8 cellular contexts compared by ENCODE assay signal in the genomic region with DNA sequence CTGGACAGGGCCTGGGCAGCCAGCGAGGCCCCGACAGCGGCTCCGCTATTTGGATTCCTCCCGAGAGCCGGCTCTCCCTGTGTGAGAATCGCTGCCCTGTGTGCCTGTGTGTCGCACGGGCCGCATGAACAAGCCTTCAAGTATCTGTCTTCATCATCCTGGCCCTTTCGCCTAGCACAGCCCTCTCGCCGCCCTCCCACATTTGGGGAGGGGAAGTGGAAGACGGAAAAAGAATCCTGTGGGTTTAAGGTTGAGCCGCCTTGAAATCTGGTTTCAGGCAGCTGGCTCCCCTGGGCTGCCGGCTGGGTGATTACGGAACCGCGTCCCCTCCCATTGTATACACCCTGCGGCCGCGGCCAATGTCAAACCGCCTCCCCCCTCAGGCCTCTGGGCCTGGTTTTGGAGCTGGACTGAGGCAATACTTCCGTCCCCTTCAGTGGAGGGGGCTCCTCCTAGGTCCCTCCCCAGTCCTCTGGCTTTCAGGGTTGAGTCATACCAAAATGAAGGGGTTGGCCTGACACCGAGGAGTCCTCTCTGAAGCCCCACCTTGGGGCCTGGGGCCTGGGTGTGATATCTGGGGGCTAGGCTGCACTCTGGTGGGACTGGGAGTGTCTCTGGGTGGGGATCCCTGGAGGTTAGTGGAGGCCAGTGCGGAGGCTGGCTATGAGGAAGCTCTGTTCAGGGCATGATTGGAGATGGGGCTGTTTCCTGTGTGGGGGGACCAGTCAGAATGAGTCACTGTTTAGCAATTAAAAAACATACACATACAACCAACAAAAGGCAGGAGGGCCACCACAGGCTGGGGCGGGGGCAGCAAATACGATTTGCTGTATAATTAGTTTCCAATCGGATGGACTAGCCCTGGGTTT. TPM values are rescaled to one million over a fixed set of nuclear protein-coding genes. Genes with fewer than 3 reads are reported as not detected.
DNase-seq lines count a peak whose midpoint lies in the region; ATAC-seq and TF ChIP-seq lines count a peak whose summit lies in the region.

No MANE protein-coding gene starts in this region.

- H3K27ac Mint-ChIP-seq in activated naive CD4-positive, alpha-beta T cell treated with anti-CD3 and anti-CD28 coated beads, Interleukin-2, amount 50 U/mL, for 72 hours, result peak overlapping the region; percentile 87 to 98

- TF ChIP-seq POLR2A in upper lobe of left lung (IDR thresholded peaks at IDR 0.05), result peak in 3 of 4 donors; percentile 46 to 88 (median 48)

- peak overlapping the region; percentile 97 for H3K27ac ChIP-seq in C4-2B
- peak overlapping the region; percentile 97 to 100 (median 99) for H3K27ac ChIP-seq in upper lobe of left lung

- ATAC-seq in GM19351 (IDR thresholded peaks at IDR 0.05; ENCODE audit: unreplicated experiment) (peak; percentile 31), HG03565 (IDR thresholded peaks at IDR 0.05; ENCODE audit: unreplicated experiment) (peak; percentile 22), SK-N-SH treated with all-trans-retinoic acid at 6 μM for 48 hours (peak; percentile 41), Right ventricle myocardium superior (ENCODE audit: poor library complexity) (peak; percentile 48), upper lobe of left lung (ENCODE audit: low FRiP score in 2 of 2) (peak; percentile 73 to 90)
- ATAC-seq in activated naive CD4-positive, alpha-beta T cell treated with anti-CD3 and anti-CD28 coated beads, Interleukin-2, amount 50 U/mL, for 72 hours, result peak; percentile 57 to 59

- peak in 2 of 4 donors; percentile 25 to 45 for TF ChIP-seq EP300 in upper lobe of left lung (IDR thresholded peaks at IDR 0.05)

- peaks cover 9 to 23% of the 10 kb centered on the region in 2 donors for H3K36me3 Mint-ChIP-seq in activated naive CD4-positive, alpha-beta T cell treated with anti-CD3 and anti-CD28 coated beads, Interleukin-2, amount 50 U/mL, for 72 hours

- peak; percentile 69 to 88 for DNase-seq in activated naive CD4-positive, alpha-beta T cell treated with anti-CD3 and anti-CD28 coated beads, Interleukin-2, amount 50 U/mL, for 72 hours (ENCODE audit: low spot score in 2 of 2)
- DNase-seq in Right ventricle myocardium superior (peak; percentile 94), pons (ENCODE audit: low spot score) (peak; percentile 62), upper lobe of left lung (peak; percentile 88 to 96)

- TF ChIP-seq CTCF in C4-2B (conservative IDR thresholded peaks at IDR 0.05) (no peak), upper lobe of left lung (IDR thresholded peaks at IDR 0.05) (peak in 5 of 6 experiments; percentile 6 to 53 (median 22))

- 0 to 1% methylated on average over 19 to 29 of the region's 29 CpGs for WGBS in upper lobe of left lung, 2 donors

- H3K4me3 ChIP-seq in upper lobe of left lung, result peak overlapping the region; percentile 71 to 97 (median 84)

- H3K9me3 ChIP-seq in upper lobe of left lung, result no peaks in the 10 kb centered on the region

- no peaks in the 10 kb centered on the region for H3K27me3 ChIP-seq in upper lobe of left lung

- H3K4me1 ChIP-seq in upper lobe of left lung, result peaks cover 45 to 51% (median 46%) of the 10 kb centered on the region in 4 donors

- no peaks in the 10 kb centered on the region for H3K9me3 Mint-ChIP-seq in activated naive CD4-positive, alpha-beta T cell treated with anti-CD3 and anti-CD28 coated beads, Interleukin-2, amount 50 U/mL, for 72 hours

- intact Hi-C loops in Right ventricle myocardium superior (cut with DNase I), result no loop called here

- H3K36me3 ChIP-seq in upper lobe of left lung, result peaks cover 0 to 7% (median 1%) of the 10 kb centered on the region in 4 donors

TF ChIP-seq in SK-N-SH treated with all-trans-retinoic acid at 6 μM for 48 hours, 23 proteins besides CTCF, POLR2A, EP300 and RAD21:
- TF ChIP-seq, protein P1, sequence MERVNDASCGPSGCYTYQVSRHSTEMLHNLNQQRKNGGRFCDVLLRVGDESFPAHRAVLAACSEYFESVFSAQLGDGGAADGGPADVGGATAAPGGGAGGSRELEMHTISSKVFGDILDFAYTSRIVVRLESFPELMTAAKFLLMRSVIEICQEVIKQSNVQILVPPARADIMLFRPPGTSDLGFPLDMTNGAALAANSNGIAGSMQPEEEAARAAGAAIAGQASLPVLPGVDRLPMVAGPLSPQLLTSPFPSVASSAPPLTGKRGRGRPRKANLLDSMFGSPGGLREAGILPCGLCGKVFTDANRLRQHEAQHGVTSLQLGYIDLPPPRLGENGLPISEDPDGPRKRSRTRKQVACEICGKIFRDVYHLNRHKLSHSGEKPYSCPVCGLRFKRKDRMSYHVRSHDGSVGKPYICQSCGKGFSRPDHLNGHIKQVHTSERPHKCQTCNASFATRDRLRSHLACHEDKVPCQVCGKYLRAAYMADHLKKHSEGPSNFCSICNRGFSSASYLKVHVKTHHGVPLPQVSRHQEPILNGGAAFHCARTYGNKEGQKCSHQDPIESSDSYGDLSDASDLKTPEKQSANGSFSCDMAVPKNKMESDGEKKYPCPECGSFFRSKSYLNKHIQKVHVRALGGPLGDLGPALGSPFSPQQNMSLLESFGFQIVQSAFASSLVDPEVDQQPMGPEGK (CRISPR knock-in tag; IDR thresholded peaks at IDR 0.05; ENCODE audit: borderline replicate concordance), result peak; percentile 90; the same call in 1 of the 2 replicates
- no peak for TF ChIP-seq ZC3H10 (CRISPR knock-in tag; IDR thresholded peaks at IDR 0.05)
TF ChIP-seq in SK-N-SH treated with all-trans-retinoic acid at 6 μM for 48 hours: peak in this region for 1.

RNA-seq across cellular contexts. Expression of a gene that starts 1.7 kb away (rescaled TPM):
- 10 to 100 TPM; 22.9 to 47.3 TPM for total RNA-seq in activated naive CD4-positive, alpha-beta T cell treated with anti-CD3 and anti-CD28 coated beads, Interleukin-2, amount 50 U/mL, for 72 hours
- 103 TPM for total RNA-seq in Right ventricle myocardium superior
- total RNA-seq in upper lobe of left lung, result 100 to 1,000 TPM; 162 to 279 (median 177) TPM

Comparison
In these comparisons a context has a peak if more than half of its experiments do, and no peak if none do; other contexts are left out.
1. Peak in every context shown above with its lines: DNase-seq, ATAC-seq, H3K4me3 ChIP-seq and H3K27ac ChIP-seq.
2. ATAC-seq: peak in every context shown above with its lines; median percentile 82 in upper lobe of left lung; 58 in activated naive CD4-positive, alpha-beta T cell treated with anti-CD3 and anti-CD28 coated beads, Interleukin-2, amount 50 U/mL, for 72 hours; 48 in Right ventricle myocardium superior; 41 in SK-N-SH treated with all-trans-retinoic acid at 6 μM for 48 hours; 31 in GM19351; 22 in HG03565.